25 cellular contexts compared by ENCODE assay signal in genomic region chr5:3116366-3116765, GRCh38.
"Had no signal": no experiment of that assay in that cellular context is flagged by ENCODE, and none has a peak within 500 bp of the region (broad histone marks: within the 10 kb centered on the region; RNA-seq: fewer than 3 reads in every experiment).

No MANE protein-coding gene starts in this region.

- H3K4me2 ChIP-seq: smooth muscle cell had no signal

- H3K4me3 ChIP-seq: colonic mucosa, gastroesophageal sphincter, left ventricle myocardium inferior, lung, mucosa of descending colon, pancreas, psoas muscle, right atrium auricular region, smooth muscle cell, tibial nerve had no signal

- ATAC-seq: gastroesophageal sphincter; mucosa of descending colon; natural killer cell treated with Interleukin-12 subunit alpha and Interleukin-12 subunit beta and Interleukin-15 and Interleukin-18, amount 100 ng/mL, for 72 hours; pancreas; psoas muscle had no signal

- H3K27ac ChIP-seq: colonic mucosa, gastroesophageal sphincter, left ventricle myocardium inferior, pancreas, psoas muscle, right atrium auricular region, tibial nerve had no signal

- H3K27ac Mint-ChIP-seq: activated naive CD8-positive, alpha-beta T cell; natural killer cell treated with Interleukin-12 subunit alpha and Interleukin-12 subunit beta and Interleukin-15 and Interleukin-18, amount 100 ng/mL, for 72 hours had no signal

- H3K36me3 Mint-ChIP-seq: activated naive CD8-positive, alpha-beta T cell had no signal

- H3K4me3 Mint-ChIP-seq: activated naive CD8-positive, alpha-beta T cell; natural killer cell treated with Interleukin-12 subunit alpha and Interleukin-12 subunit beta and Interleukin-15 and Interleukin-18, amount 100 ng/mL, for 72 hours had no signal

- DNase-seq: activated CD4-positive, alpha-beta T cell treated with anti-CD3 and anti-CD28 coated beads for 4 hours; activated CD4-positive, alpha-beta T cell treated with anti-CD3 and anti-CD28 coated beads, Interleukin-2, amount 50 U/mL, for 48 hours; activated CD4-positive, CD25-positive, alpha-beta regulatory T cell; activated CD8-positive, alpha-beta memory T cell treated with anti-CD3 and anti-CD28 coated beads for 24 hours; activated effector memory CD4-positive, alpha-beta T cell treated with Interleukin-2 at 50 U/mL for 16 hours; activated naive CD4-positive, alpha-beta T cell treated with Interleukin-2 at 50 U/mL for 16 hours; anterior cingulate cortex; cerebellar nuclear complex; colonic mucosa; effector CD8-positive, alpha-beta T cell; hippocampal formation; left ventricle myocardium inferior; mucosa of descending colon; pancreas; psoas muscle; stimulated activated CD4-positive, alpha-beta T cell treated with anti-CD3 and anti-CD28 coated beads, Interleukin-15, amount 100 ng/mL, for 24 hours; stimulated activated CD4-positive, alpha-beta T cell treated with anti-CD3 and anti-CD28 coated beads, Interleukin-2, amount 100 ng/mL, for 24 hours; stimulated activated naive CD4-positive, alpha-beta T cell treated with Interleukin-2 at 50 U/mL for 16 hours had no signal

- H3K4me1 ChIP-seq: colonic mucosa, gastroesophageal sphincter, left ventricle myocardium inferior, pancreas, psoas muscle, right atrium auricular region, tibial nerve had no signal

- H3K36me3 ChIP-seq: colonic mucosa, gastroesophageal sphincter, left ventricle myocardium inferior, pancreas, right atrium auricular region, tibial nerve had no signal
